ENCODE assay signal across 19 cellular contexts in genomic region chr20:63067721-63068560, GRCh38.
DNase-seq lines count a peak whose midpoint lies in the region; TF ChIP-seq lines count a peak whose summit lies in the region.
"Had no signal": no experiment of that assay in that cellular context is flagged by ENCODE, and none has a peak within 500 bp of the region (broad histone marks: within the 10 kb centered on the region; RNA-seq: fewer than 3 reads in every experiment).

No MANE protein-coding gene starts in this region.

- H3K4me2 ChIP-seq in osteoblast (ENCODE audit: insufficient read depth, low read length): no peak overlapping the region
- H3K4me2 ChIP-seq: GM23338 had no signal

- H2AFZ ChIP-seq in osteoblast (ENCODE audit: low read length): no peak overlapping the region
- H2AFZ ChIP-seq: GM23338 had no signal

- H3K27ac ChIP-seq in AG04450 (ENCODE audit: low read depth, low read length): peak overlapping the region; percentile 21
- H3K27ac ChIP-seq in osteoblast (ENCODE audit: low read depth, low read length): no peak overlapping the region
- no peak overlapping the region for H3K27ac ChIP-seq in ascending aorta
- H3K27ac ChIP-seq: HL-60, Peyer's patch had no signal

- H3K4me1 ChIP-seq in BE2C (no peaks in the 10 kb centered on the region; the same call in none of the 2 replicates), osteoblast (ENCODE audit: insufficient read depth, low read length) (no peaks in the 10 kb centered on the region), ascending aorta (no peaks in the 10 kb centered on the region)
- H3K4me1 ChIP-seq: Peyer's patch had no signal

- H3K4me1 Mint-ChIP-seq in chondrocyte (ENCODE audit: low read depth): no peaks in the 10 kb centered on the region

- H3K36me3 ChIP-seq in BE2C: no peaks in the 10 kb centered on the region
- H3K36me3 ChIP-seq in osteoblast (ENCODE audit: insufficient read depth, low read length): no peaks in the 10 kb centered on the region
- H3K36me3 ChIP-seq in ascending aorta: no peaks in the 10 kb centered on the region
- H3K36me3 ChIP-seq: Peyer's patch had no signal

- H3K9me3 Mint-ChIP-seq in chondrocyte (ENCODE audit: low read depth): no peaks in the 10 kb centered on the region
- H3K9me3 Mint-ChIP-seq: CD8-positive, alpha-beta T cell; GM23338 had no signal

- peaks cover 13% of the 10 kb centered on the region for H3K27me3 ChIP-seq in AG04450 (ENCODE audit: control insufficient read depth, insufficient read depth, low read length)
- peaks cover 13% of the 10 kb centered on the region for H3K27me3 ChIP-seq in BE2C
- peaks cover 7% of the 10 kb centered on the region for H3K27me3 ChIP-seq in osteoblast (ENCODE audit: insufficient read depth, low read length)
- H3K27me3 ChIP-seq in ascending aorta: peaks cover 5% of the 10 kb centered on the region

- no peak overlapping the region for H3K27ac Mint-ChIP-seq in chondrocyte (ENCODE audit: unreplicated experiment)
- H3K27ac Mint-ChIP-seq: CD8-positive, alpha-beta T cell; GM23338 had no signal

- H3K4me3 ChIP-seq in AG04450 (ENCODE audit: low read depth, low read length) (no peak overlapping the region), BE2C (ENCODE audit: low read depth, low read length) (no peak overlapping the region), osteoblast (ENCODE audit: insufficient read depth, low read length) (no peak overlapping the region), ascending aorta (no peak overlapping the region)
- H3K4me3 ChIP-seq: GM23338, Peyer's patch had no signal

- no peak for DNase-seq in AG04450 (ENCODE audit: low read depth, low spot score)
- peak; percentile 3 for DNase-seq in BE2C
- DNase-seq in chondrocyte (ENCODE audit: low spot score): peak; percentile 77
- peak; percentile 30 for DNase-seq in osteoblast (ENCODE audit: insufficient read length, low spot score, missing footprints)
- DNase-seq in DMS114 treated with DMSO at 0.1 percent for 48 hours (lab: John Stamatoyannopoulos, UW; ENCODE audit: unreplicated experiment): no peak
- no peak for DNase-seq in ascending aorta (ENCODE audit: low spot score in 2 of 2)
- no peak for DNase-seq in activated naive CD4-positive, alpha-beta T cell (lab: John Stamatoyannopoulos, UW)
- DNase-seq: CD8-positive, alpha-beta T cell; DMS153; HCEC 1CT; IMR-90; MV-4-11; NCI-H1694; NCI-H2081; NCI-H2171 treated with DMSO at 0.1 percent for 48 hours; NCI-H526; Peyer's patch had no signal

- no peaks in the 10 kb centered on the region for H3K36me3 Mint-ChIP-seq in chondrocyte (ENCODE audit: low read depth)
- H3K36me3 Mint-ChIP-seq: CD8-positive, alpha-beta T cell had no signal

- H3K4me3 Mint-ChIP-seq in chondrocyte (ENCODE audit: unreplicated experiment): no peak overlapping the region
- H3K4me3 Mint-ChIP-seq: CD8-positive, alpha-beta T cell; GM23338 had no signal

- H3K79me2 ChIP-seq in osteoblast (ENCODE audit: insufficient read depth, low read length): no peaks in the 10 kb centered on the region

- no peaks in the 10 kb centered on the region for H4K20me1 ChIP-seq in osteoblast (ENCODE audit: insufficient read depth, low read length)

- H3K27me3 Mint-ChIP-seq in chondrocyte (ENCODE audit: low read depth): peaks cover 33% of the 10 kb centered on the region

- CTCF ChIA-PET in AG04450 (lab: Charles Lee): no interaction called here

- POLR2A ChIA-PET in AG04450 (lab: Yijun Ruan, JAX): no interaction called here

- H3K9me3 ChIP-seq in AG04450 (ENCODE audit: control insufficient read depth, insufficient read depth, low read length) (peaks cover 5% of the 10 kb centered on the region; the same call in 1 of the 2 replicates), BE2C (peaks cover 4% of the 10 kb centered on the region), osteoblast (ENCODE audit: low read depth, low read length) (no peaks in the 10 kb centered on the region), ascending aorta (no peaks in the 10 kb centered on the region)
- H3K9me3 ChIP-seq: Peyer's patch had no signal

- TF ChIP-seq CTCF in AG04450 (IDR thresholded peaks at IDR 0.05; ENCODE audit: low read depth, low read length) (no peak), BE2C (IDR thresholded peaks at IDR 0.05; ENCODE audit: low read depth, low read length) (no peak), chondrocyte (IDR thresholded peaks at IDR 0.05) (no peak), osteoblast (IDR thresholded peaks at IDR 0.05; ENCODE audit: extremely low read depth, low read depth, low read length) (no peak), ascending aorta (IDR thresholded peaks at IDR 0.05) (no peak)

- intact Hi-C loops in ascending aorta (cut with DNase I): no loop called here

Comparison
In these comparisons a context has a peak if more than half of its experiments do, and no peak if none do; other contexts are left out.
1. DNase-seq: peak in BE2C (single experiment), chondrocyte (single experiment) and osteoblast (single experiment); none in AG04450 (single experiment), DMS114 treated with DMSO at 0.1 percent for 48 hours (single experiment), ascending aorta (0 of 2) and activated naive CD4-positive, alpha-beta T cell (0 of 4).